ENCODE assay signal across 11 cellular contexts in the genomic region with DNA sequence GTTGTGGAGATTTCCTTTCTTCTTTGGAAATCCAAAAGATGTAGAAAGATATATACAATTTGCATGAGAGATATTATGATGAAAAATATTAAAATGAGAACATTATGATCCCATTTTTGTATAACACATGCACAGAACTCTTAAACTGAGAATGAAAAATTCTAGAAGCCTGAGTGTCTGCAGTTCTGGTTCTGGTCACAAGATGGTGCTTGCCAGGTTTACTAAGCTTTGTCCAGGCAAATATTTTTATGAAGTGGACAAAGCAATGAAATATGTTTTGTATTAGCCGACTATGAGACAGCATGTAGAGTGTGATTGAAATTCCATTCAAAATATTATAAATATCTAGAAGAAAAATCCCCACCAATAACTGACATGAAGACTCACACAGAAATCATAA. TPM values are rescaled to one million over a fixed set of nuclear protein-coding genes. Genes with fewer than 3 reads are reported as not detected.
DNase-seq lines count a peak whose midpoint lies in the region; ATAC-seq, FAIRE-seq and TF ChIP-seq lines count a peak whose summit lies in the region.
"Had no signal": no experiment of that assay in that cellular context is flagged by ENCODE, and none has a peak within 500 bp of the region (broad histone marks: within the 10 kb centered on the region; RNA-seq: fewer than 3 reads in every experiment).

No MANE protein-coding gene starts in this region.

- no peak overlapping the region for H2AFZ ChIP-seq in endothelial cell of umbilical vein (ENCODE audit: low read depth, low read length)
- H2AFZ ChIP-seq in osteoblast (ENCODE audit: low read length) = no peak overlapping the region

- H3K4me1 ChIP-seq in endothelial cell of umbilical vein (ENCODE audit: control insufficient read depth, extremely low read depth, insufficient read depth, low read length) = no peaks in the 10 kb centered on the region
- H3K4me1 ChIP-seq in osteoblast (ENCODE audit: insufficient read depth, low read length) = no peaks in the 10 kb centered on the region

- no TSS peak for BruUV-seq in endothelial cell of umbilical vein (replicated peaks; lab: Mats Ljungman, UMichigan)

- CTCF ChIA-PET in endothelial cell of umbilical vein (lab: Charles Lee) = no interaction called here

- H3K9me3 ChIP-seq in endothelial cell of umbilical vein (replicated peaks; ENCODE audit: control insufficient read depth, insufficient read depth, low read length) (no peaks in the 10 kb centered on the region), osteoblast (ENCODE audit: low read depth, low read length) (no peaks in the 10 kb centered on the region)

- no peak overlapping the region for H3K4me2 ChIP-seq in endothelial cell of umbilical vein (ENCODE audit: insufficient read depth, low read length)
- H3K4me2 ChIP-seq in osteoblast (ENCODE audit: insufficient read depth, low read length) = no peak overlapping the region

- dilution Hi-C loops in endothelial cell of umbilical vein (cut with MboI; ENCODE audit: extremely low pct_ligation_motif_present, low sequenced_read_pairs) = no loop called here

- peak; percentile 29 for TF ChIP-seq CTCF in NB4 (IDR thresholded peaks at IDR 0.05; ENCODE audit: low read depth, low read length)
- TF ChIP-seq CTCF in endothelial cell of umbilical vein (IDR thresholded peaks at IDR 0.05; ENCODE audit: extremely low read depth in 1 of 2, insufficient read depth in 1 of 2, low read depth in 1 of 2, low read length in 2 of 2) = no peak
- peak; percentile 36 for TF ChIP-seq CTCF in osteoblast (IDR thresholded peaks at IDR 0.05; ENCODE audit: extremely low read depth, low read depth, low read length)

- no peaks in the 10 kb centered on the region for H3K79me2 ChIP-seq in endothelial cell of umbilical vein (ENCODE audit: control insufficient read depth, insufficient read depth, low read length)
- H3K79me2 ChIP-seq in osteoblast (ENCODE audit: insufficient read depth, low read length) = no peaks in the 10 kb centered on the region

- H3K9ac ChIP-seq in endothelial cell of umbilical vein (replicated peaks; ENCODE audit: extremely low read depth, insufficient read depth, low read length) = no peak overlapping the region

- POLR2A ChIA-PET in endothelial cell of umbilical vein (lab: Charles Lee) = no interaction called here

- no peak for ATAC-seq in GM21576 (IDR thresholded peaks at IDR 0.05; ENCODE audit: unreplicated experiment)
- ATAC-seq: activated CD8-positive, alpha-beta T cell treated with anti-CD3 and anti-CD28 coated beads for 36 hours; effector memory CD8-positive, alpha-beta T cell had no signal

- H3K27ac ChIP-seq in endothelial cell of umbilical vein (ENCODE audit: insufficient read depth, low read depth, low read length) (no peak overlapping the region), osteoblast (ENCODE audit: low read depth, low read length) (no peak overlapping the region)

- intact Hi-C loops in endothelial cell of umbilical vein (cut with micrococcal nuclease) = no loop called here

- no peaks in the 10 kb centered on the region for H3K27me3 ChIP-seq in endothelial cell of umbilical vein (ENCODE audit: control insufficient read depth in 2 of 2, insufficient read depth in 2 of 2, low read length in 2 of 2)
- H3K27me3 ChIP-seq in osteoblast (ENCODE audit: insufficient read depth, low read length) = no peaks in the 10 kb centered on the region

- H3K36me3 ChIP-seq in endothelial cell of umbilical vein (ENCODE audit: control insufficient read depth in 2 of 2, extremely low read depth in 1 of 2, insufficient read depth in 2 of 2, low read length in 2 of 2) (no peaks in the 10 kb centered on the region), osteoblast (ENCODE audit: insufficient read depth, low read length) (no peaks in the 10 kb centered on the region)

- H3K9me1 ChIP-seq in endothelial cell of umbilical vein (replicated peaks; ENCODE audit: control insufficient read depth, extremely low read depth, insufficient read depth, low read length) = no peaks in the 10 kb centered on the region

- peak; percentile 37 for FAIRE-seq in endothelial cell of umbilical vein (lab: Jason Lieb, UNC)

- TF ChIP-seq POLR2A in NB4 (IDR thresholded peaks at IDR 0.05; ENCODE audit: extremely low read depth, insufficient read length) = no peak
- TF ChIP-seq POLR2A in endothelial cell of umbilical vein (IDR thresholded peaks at IDR 0.05; ENCODE audit: low read depth, low read length) = no peak

- no peaks in the 10 kb centered on the region for H4K20me1 ChIP-seq in endothelial cell of umbilical vein (replicated peaks; ENCODE audit: control insufficient read depth, extremely low read depth, insufficient read depth, low read length)
- H4K20me1 ChIP-seq in osteoblast (ENCODE audit: insufficient read depth, low read length) = no peaks in the 10 kb centered on the region

- DNase-seq in GM03348 (ENCODE audit: low spot score) = peak; percentile 1
- DNase-seq in NB4 (ENCODE audit: low read depth) = no peak
- no peak for DNase-seq in endothelial cell of umbilical vein (ENCODE audit: low read depth, low spot score)
- DNase-seq in osteoblast (ENCODE audit: insufficient read length, low spot score, missing footprints) = no peak
- no peak for DNase-seq in activated effector memory CD4-positive, alpha-beta T cell treated with Interleukin-2 at 50 U/mL for 16 hours
- no peak for DNase-seq in SIG-M5 treated with dmso at 0.1 percent for 504 hours (lab: John Stamatoyannopoulos, UW; ENCODE audit: unreplicated experiment)
- no peak for DNase-seq in ureter (ENCODE audit: low spot score)
- DNase-seq: activated CD8-positive, alpha-beta T cell treated with anti-CD3 and anti-CD28 coated beads for 36 hours; effector memory CD8-positive, alpha-beta T cell; NCI-H1694 treated with DMSO at 0.1 percent for 48 hours had no signal

- H3K4me3 ChIP-seq in NB4 (ENCODE audit: low read depth, low read length) (no peak overlapping the region), endothelial cell of umbilical vein (replicated peaks in 1 of 3; ENCODE audit: insufficient read depth in 1 of 3, low read depth in 1 of 3, low read length in 3 of 3) (no peak overlapping the region), osteoblast (ENCODE audit: insufficient read depth, low read length) (no peak overlapping the region)

TF ChIP-seq in endothelial cell of umbilical vein, 7 proteins besides CTCF, POLR2A, EP300 and RAD21:
- TF ChIP-seq, protein P1, sequence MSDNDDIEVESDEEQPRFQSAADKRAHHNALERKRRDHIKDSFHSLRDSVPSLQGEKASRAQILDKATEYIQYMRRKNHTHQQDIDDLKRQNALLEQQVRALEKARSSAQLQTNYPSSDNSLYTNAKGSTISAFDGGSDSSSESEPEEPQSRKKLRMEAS (IDR thresholded peaks at IDR 0.05; ENCODE audit: insufficient read depth, insufficient read length) = no peak
- TF ChIP-seq JUN (IDR thresholded peaks at IDR 0.05; ENCODE audit: borderline replicate concordance, insufficient read depth, insufficient read length, low read depth) (no peak), MYC (IDR thresholded peaks at IDR 0.05; ENCODE audit: low read depth, low read length) (no peak), EZH2 (IDR thresholded peaks at IDR 0.05; ENCODE audit: borderline replicate concordance, low read depth, low read length, severe bottlenecking) (no peak), FOS (IDR thresholded peaks at IDR 0.05; ENCODE audit: borderline replicate concordance, insufficient read depth, low read length) (no peak), POLR2AphosphoS5 (IDR thresholded peaks at IDR 0.05; ENCODE audit: insufficient read depth, low read depth, low read length) (no peak)

RNA-seq across cellular contexts. Expression of a gene that starts 2.2 kb away (rescaled TPM):
- total RNA-seq in endothelial cell of umbilical vein (not detected in 2 replicates), osteoblast (not detected in 2 replicates), ureter (0.52 TPM)
- not detected in 2 replicates for polyA plus RNA-seq in endothelial cell of umbilical vein
- polyA plus RNA-seq in endothelial cell of umbilical vein (2011; cell fraction: cytosol; rRNA removed) = not detected in 2 replicates
- polyA plus RNA-seq in endothelial cell of umbilical vein (2011; cell fraction: nucleus; rRNA removed) = not detected in 2 replicates
- polyA plus RNA-seq in endothelial cell of umbilical vein (2012) = not detected in 2 replicates
- polyA minus RNA-seq in endothelial cell of umbilical vein = not detected in 2 replicates
- polyA minus RNA-seq in endothelial cell of umbilical vein (2011; cell fraction: cytosol; rRNA and poly(A)+ RNA removed) = not detected
- not detected in 2 replicates for polyA minus RNA-seq in endothelial cell of umbilical vein (2011; cell fraction: nucleus; rRNA and poly(A)+ RNA removed)
- total RNA-seq: activated CD8-positive, alpha-beta T cell treated with anti-CD3 and anti-CD28 coated beads for 36 hours had no signal

Comparison
In these comparisons a context has a peak if more than half of its experiments do, and no peak if none do; other contexts are left out.
1. CTCF ChIP-seq: peak in NB4 (single experiment) and osteoblast (single experiment); none in endothelial cell of umbilical vein (0 of 2).